ENCODE assay signal across 1 cellular context in the genomic region with DNA sequence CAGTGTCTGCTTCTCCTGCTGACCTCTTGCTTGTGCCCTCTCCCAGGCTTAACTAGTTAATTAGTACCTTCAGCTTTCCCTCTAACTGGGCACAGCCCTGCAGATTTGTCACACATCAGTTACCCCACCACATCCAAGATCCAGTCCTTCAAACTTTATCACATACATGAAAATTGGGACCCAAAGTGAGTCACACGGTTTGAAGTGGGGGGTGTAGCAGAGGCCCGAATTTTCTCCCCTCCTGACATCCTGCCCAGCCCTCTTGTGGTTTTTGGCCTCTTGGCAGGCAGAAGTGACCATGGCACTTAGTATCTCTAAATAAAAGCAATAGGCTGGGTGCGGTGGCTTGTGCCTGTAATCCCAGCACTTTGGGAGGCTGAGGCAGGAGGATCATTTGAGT.
TF ChIP-seq lines count a peak whose summit lies in the region.

No MANE protein-coding gene starts in this region.

TF ChIP-seq in HepG2, 621 proteins besides CTCF, POLR2A, EP300 and RAD21:
- TF ChIP-seq RBAK (CRISPR knock-in tag; IDR thresholded peaks at IDR 0.05) = no peak
- TF ChIP-seq, protein P1, sequence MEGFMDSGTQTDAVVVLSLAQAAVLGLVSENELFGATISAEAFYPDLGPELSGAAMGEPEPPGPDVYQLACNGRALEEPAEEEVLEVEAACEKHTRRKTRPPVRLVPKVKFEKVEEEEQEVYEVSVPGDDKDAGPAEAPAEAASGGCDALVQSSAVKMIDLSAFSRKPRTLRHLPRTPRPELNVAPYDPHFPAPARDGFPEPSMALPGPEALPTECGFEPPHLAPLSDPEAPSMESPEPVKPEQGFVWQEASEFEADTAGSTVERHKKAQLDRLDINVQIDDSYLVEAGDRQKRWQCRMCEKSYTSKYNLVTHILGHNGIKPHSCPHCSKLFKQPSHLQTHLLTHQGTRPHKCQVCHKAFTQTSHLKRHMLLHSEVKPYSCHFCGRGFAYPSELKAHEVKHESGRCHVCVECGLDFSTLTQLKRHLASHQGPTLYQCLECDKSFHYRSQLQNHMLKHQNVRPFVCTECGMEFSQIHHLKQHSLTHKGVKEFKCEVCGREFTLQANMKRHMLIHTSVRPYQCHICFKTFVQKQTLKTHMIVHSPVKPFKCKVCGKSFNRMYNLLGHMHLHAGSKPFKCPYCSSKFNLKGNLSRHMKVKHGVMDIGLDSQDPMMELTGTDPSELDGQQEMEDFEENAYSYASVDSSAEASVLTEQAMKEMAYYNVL (CRISPR knock-in tag; IDR thresholded peaks at IDR 0.05; ENCODE audit: borderline replicate concordance) = no peak
- TF ChIP-seq POLR2AphosphoS5 (IDR thresholded peaks at IDR 0.05; ENCODE audit: low read depth, low read length) = no peak
- no peak for TF ChIP-seq HNF4A (CRISPR knock-in tag; IDR thresholded peaks at IDR 0.05)
- no peak for TF ChIP-seq NONO (IDR thresholded peaks at IDR 0.05)
- TF ChIP-seq NONO (CRISPR knock-in tag; conservative IDR thresholded peaks at IDR 0.05) = no peak
- TF ChIP-seq NR2C2 (CRISPR knock-in tag; IDR thresholded peaks at IDR 0.05; ENCODE audit: borderline replicate concordance) = no peak
- no peak for TF ChIP-seq ZNF615 (CRISPR knock-in tag; IDR thresholded peaks at IDR 0.05; ENCODE audit: borderline replicate concordance)
- TF ChIP-seq TSC22D2 (CRISPR knock-in tag; IDR thresholded peaks at IDR 0.05; ENCODE audit: borderline replicate concordance) = no peak
- no peak for TF ChIP-seq ZC3H4 (CRISPR knock-in tag; IDR thresholded peaks at IDR 0.05; ENCODE audit: borderline replicate concordance)
- no peak for TF ChIP-seq MIER2 (CRISPR knock-in tag; IDR thresholded peaks at IDR 0.05)
- TF ChIP-seq TMF1 (CRISPR knock-in tag; IDR thresholded peaks at IDR 0.05; ENCODE audit: low read depth) = no peak
- TF ChIP-seq ATRX (CRISPR knock-in tag; IDR thresholded peaks at IDR 0.05; ENCODE audit: borderline replicate concordance) = no peak
- TF ChIP-seq, protein P2, sequence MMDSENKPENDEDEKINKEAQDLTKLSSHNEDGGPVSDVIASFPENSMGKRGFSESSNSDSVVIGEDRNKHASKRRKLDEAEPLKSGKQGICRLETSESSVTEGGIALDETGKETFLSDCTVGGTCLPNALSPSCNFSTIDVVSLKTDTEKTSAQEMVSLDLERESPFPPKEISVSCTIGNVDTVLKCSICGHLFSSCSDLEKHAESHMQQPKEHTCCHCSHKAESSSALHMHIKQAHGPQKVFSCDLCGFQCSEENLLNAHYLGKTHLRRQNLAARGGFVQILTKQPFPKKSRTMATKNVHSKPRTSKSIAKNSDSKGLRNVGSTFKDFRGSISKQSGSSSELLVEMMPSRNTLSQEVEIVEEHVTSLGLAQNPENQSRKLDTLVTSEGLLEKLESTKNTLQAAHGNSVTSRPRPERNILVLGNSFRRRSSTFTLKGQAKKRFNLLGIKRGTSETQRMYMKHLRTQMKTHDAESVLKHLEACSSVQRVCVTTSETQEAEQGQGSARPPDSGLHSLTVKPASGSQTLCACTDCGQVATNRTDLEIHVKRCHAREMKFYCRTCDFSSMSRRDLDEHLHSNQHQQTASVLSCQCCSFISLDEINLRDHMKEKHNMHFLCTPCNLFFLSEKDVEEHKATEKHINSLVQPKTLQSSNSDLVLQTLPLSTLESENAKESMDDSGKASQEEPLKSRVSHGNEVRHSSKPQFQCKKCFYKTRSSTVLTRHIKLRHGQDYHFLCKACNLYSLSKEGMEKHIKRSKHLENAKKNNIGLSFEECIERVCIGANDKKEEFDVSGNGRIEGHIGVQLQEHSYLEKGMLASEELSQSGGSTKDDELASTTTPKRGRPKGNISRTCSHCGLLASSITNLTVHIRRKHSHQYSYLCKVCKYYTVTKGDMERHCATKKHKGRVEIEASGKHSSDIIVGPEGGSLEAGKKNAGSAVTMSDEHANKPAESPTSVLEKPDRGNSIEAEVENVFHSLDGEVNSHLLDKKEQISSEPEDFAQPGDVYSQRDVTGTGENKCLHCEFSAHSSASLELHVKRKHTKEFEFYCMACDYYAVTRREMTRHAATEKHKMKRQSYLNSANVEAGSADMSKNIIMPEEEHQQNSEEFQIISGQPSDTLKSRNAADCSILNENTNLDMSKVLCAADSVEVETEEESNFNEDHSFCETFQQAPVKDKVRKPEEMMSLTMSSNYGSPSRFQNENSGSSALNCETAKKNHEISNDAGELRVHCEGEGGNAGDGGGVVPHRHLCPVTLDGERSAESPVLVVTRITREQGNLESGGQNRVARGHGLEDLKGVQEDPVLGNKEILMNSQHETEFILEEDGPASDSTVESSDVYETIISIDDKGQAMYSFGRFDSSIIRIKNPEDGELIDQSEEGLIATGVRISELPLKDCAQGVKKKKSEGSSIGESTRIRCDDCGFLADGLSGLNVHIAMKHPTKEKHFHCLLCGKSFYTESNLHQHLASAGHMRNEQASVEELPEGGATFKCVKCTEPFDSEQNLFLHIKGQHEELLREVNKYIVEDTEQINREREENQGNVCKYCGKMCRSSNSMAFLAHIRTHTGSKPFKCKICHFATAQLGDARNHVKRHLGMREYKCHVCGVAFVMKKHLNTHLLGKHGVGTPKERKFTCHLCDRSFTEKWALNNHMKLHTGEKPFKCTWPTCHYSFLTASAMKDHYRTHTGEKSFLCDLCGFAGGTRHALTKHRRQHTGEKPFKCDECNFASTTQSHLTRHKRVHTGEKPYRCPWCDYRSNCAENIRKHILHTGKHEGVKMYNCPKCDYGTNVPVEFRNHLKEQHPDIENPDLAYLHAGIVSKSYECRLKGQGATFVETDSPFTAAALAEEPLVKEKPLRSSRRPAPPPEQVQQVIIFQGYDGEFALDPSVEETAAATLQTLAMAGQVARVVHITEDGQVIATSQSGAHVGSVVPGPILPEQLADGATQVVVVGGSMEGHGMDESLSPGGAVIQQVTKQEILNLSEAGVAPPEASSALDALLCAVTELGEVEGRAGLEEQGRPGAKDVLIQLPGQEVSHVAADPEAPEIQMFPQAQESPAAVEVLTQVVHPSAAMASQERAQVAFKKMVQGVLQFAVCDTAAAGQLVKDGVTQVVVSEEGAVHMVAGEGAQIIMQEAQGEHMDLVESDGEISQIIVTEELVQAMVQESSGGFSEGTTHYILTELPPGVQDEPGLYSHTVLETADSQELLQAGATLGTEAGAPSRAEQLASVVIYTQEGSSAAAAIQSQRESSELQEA (CRISPR knock-in tag; IDR thresholded peaks at IDR 0.05; ENCODE audit: not compliant biosample characterization) = no peak
- TF ChIP-seq GTF3A (CRISPR knock-in tag; conservative IDR thresholded peaks at IDR 0.05) = no peak
- TF ChIP-seq SMARCE1 (IDR thresholded peaks at IDR 0.05; ENCODE audit: borderline replicate concordance) = no peak
- no peak for TF ChIP-seq ZNF3 (CRISPR knock-in tag; IDR thresholded peaks at IDR 0.05)
- no peak for TF ChIP-seq ZNF24 (IDR thresholded peaks at IDR 0.05)
- no peak for TF ChIP-seq TOE1 (CRISPR knock-in tag; IDR thresholded peaks at IDR 0.05)
